8 cellular contexts compared by ENCODE assay signal in the genomic region with DNA sequence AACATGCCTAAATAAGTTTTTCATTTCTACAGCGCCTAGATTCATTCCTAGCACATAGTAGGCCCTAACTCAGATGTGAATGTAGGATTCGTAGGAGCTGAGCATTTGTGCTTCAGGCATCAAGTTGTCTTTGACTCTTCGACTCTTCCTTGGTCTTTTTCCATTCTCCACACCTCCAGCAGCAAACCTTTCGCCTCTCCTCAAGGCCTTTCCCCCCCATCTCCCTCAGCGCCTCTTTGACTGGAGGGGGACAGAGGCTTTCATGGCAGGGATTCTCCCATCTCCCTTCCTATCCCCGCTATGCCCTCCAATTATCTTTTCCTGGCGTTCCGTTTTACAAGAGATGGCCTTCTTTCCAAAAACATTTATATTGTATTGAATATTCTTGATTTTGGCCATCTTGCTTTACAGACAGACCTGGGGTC. TPM values are rescaled to one million over a fixed set of nuclear protein-coding genes. Genes with fewer than 3 reads are reported as not detected.
DNase-seq lines count a peak whose midpoint lies in the region; ATAC-seq, FAIRE-seq and TF ChIP-seq lines count a peak whose summit lies in the region.

No MANE protein-coding gene starts in this region.

- H3F3A ChIP-seq in smooth muscle cell (ENCODE audit: low read depth), result no peaks in the 10 kb centered on the region

- H3K27ac ChIP-seq in SJSA1, result peak overlapping the region; percentile 72; the same call in 1 of the 2 replicates
- H3K27ac ChIP-seq in foreskin keratinocyte, result peak overlapping the region; percentile 71
- H3K27ac ChIP-seq in smooth muscle cell (ENCODE audit: low read depth), result no peak overlapping the region

- WGBS in smooth muscle cell (ENCODE audit: low lambda C conversion rate), result 16% methylated on average over 8 of the region's 8 CpGs

- TF ChIP-seq CTCF in foreskin keratinocyte (conservative IDR thresholded peaks at IDR 0.05), result no peak
- TF ChIP-seq CTCF in smooth muscle cell (IDR thresholded peaks at IDR 0.05; ENCODE audit: borderline replicate concordance, insufficient read depth, poor library complexity, severe bottlenecking), result no peak
- TF ChIP-seq CTCF in D721Med (IDR thresholded peaks at IDR 0.05; ENCODE audit: insufficient read depth, missing control alignments), result no peak

- H3K9ac ChIP-seq in smooth muscle cell (ENCODE audit: low read depth), result peak overlapping the region; percentile 70

- ATAC-seq in foreskin keratinocyte (no peak), GM18519 (IDR thresholded peaks at IDR 0.05; ENCODE audit: low FRiP score, unreplicated experiment) (no peak), HG03159 (IDR thresholded peaks at IDR 0.05; ENCODE audit: unreplicated experiment) (no peak)

- H4K20me1 ChIP-seq in smooth muscle cell (ENCODE audit: low read depth), result no peaks in the 10 kb centered on the region

- H2AFZ ChIP-seq in smooth muscle cell (ENCODE audit: low read depth), result peak overlapping the region; percentile 80

- peak overlapping the region; percentile 97 for H3K4me2 ChIP-seq in smooth muscle cell

- H3K27me3 ChIP-seq in SJSA1 (replicated peaks), result no peaks in the 10 kb centered on the region
- no peaks in the 10 kb centered on the region for H3K27me3 ChIP-seq in foreskin keratinocyte
- no peaks in the 10 kb centered on the region for H3K27me3 ChIP-seq in smooth muscle cell (ENCODE audit: low read depth)

- FAIRE-seq in D721Med (lab: Jason Lieb, UNC), result no peak

- DNase-seq in DMS 273 (lab: John Stamatoyannopoulos, UW; ENCODE audit: unreplicated experiment), result peak; percentile 42
- DNase-seq in DMS 273 treated with DMSO at 0.1 percent for 48 hours (lab: John Stamatoyannopoulos, UW), result no peak
- DNase-seq in SJSA1 (ENCODE audit: low read depth in 1 of 2, low spot score in 2 of 2), result peak in 1 of 2 experiments; percentile 18
- no peak for DNase-seq in foreskin keratinocyte
- no peak for DNase-seq in smooth muscle cell (lab: John Stamatoyannopoulos, UW; ENCODE audit: unreplicated experiment)
- no peak for DNase-seq in D721Med (ENCODE audit: insufficient read length, low spot score)

- H3K36me3 ChIP-seq in SJSA1, result peaks cover 38% of the 10 kb centered on the region
- no peaks in the 10 kb centered on the region for H3K36me3 ChIP-seq in smooth muscle cell (ENCODE audit: low read depth)

- H3K9me3 ChIP-seq in SJSA1 (replicated peaks) (no peaks in the 10 kb centered on the region), smooth muscle cell (replicated peaks; ENCODE audit: low read depth) (no peaks in the 10 kb centered on the region)

- H3K4me3 ChIP-seq in SJSA1, result peak overlapping the region; percentile 84
- peak overlapping the region; percentile 90 for H3K4me3 ChIP-seq in smooth muscle cell

- H3K79me2 ChIP-seq in smooth muscle cell (ENCODE audit: low read depth), result peaks cover 26% of the 10 kb centered on the region

- H3K4me1 ChIP-seq in SJSA1 (replicated peaks), result peaks cover 9% of the 10 kb centered on the region
- no peaks in the 10 kb centered on the region for H3K4me1 ChIP-seq in foreskin keratinocyte
- H3K4me1 ChIP-seq in smooth muscle cell (ENCODE audit: low read depth), result peaks cover 15% of the 10 kb centered on the region

RNA-seq across cellular contexts. Expression of a gene that starts 0.7 kb away (rescaled TPM):
- total RNA-seq in SJSA1 (2014; rRNA removed; shearing (Covaris generic)), result 15.1 and 21.1 TPM in 2 replicates
- total RNA-seq in foreskin keratinocyte (16.1 and 17.8 TPM in 2 replicates), smooth muscle cell (18.7 and 21.2 TPM in 2 replicates)
- polyA plus RNA-seq in foreskin keratinocyte (3.0 TPM in 2 replicates), smooth muscle cell (13.3 and 14.0 TPM in 2 replicates)

RNA-seq across cellular contexts. Expression of a gene that starts 10.8 kb away (rescaled TPM):
- total RNA-seq in SJSA1 (2014; rRNA removed; shearing (Covaris generic)), result 14.8 and 16.6 TPM in 2 replicates
- total RNA-seq in foreskin keratinocyte (23.2 and 26.1 TPM in 2 replicates), smooth muscle cell (16.5 and 18.6 TPM in 2 replicates)
- polyA plus RNA-seq in foreskin keratinocyte (12.4 and 14.1 TPM in 2 replicates), smooth muscle cell (6.4 and 9.2 TPM in 2 replicates)
